ENCODE assay signal across 1 cellular context in genomic region chr2:118940486-118941120, GRCh38.
A peak's percentile ranks its signal among the peaks of the same experiment; 100 is the strongest.
TF ChIP-seq lines count a peak whose summit lies in the region.

No MANE protein-coding gene starts in this region.

TF ChIP-seq in K562, 482 proteins besides CTCF, POLR2A, EP300 and RAD21:
- no peak for TF ChIP-seq IRF2 (CRISPR knock-in tag; IDR thresholded peaks at IDR 0.05)
- peak; percentile 60; the same call in 1 of the 2 replicates for TF ChIP-seq SPI1 (IDR thresholded peaks at IDR 0.05; ENCODE audit: borderline replicate concordance, low read depth, low read length)
- TF ChIP-seq DLX4 (CRISPR knock-in tag; IDR thresholded peaks at IDR 0.05), result no peak
